Comparison of ENCODE assay signal across 1 cellular context in the genomic region with DNA sequence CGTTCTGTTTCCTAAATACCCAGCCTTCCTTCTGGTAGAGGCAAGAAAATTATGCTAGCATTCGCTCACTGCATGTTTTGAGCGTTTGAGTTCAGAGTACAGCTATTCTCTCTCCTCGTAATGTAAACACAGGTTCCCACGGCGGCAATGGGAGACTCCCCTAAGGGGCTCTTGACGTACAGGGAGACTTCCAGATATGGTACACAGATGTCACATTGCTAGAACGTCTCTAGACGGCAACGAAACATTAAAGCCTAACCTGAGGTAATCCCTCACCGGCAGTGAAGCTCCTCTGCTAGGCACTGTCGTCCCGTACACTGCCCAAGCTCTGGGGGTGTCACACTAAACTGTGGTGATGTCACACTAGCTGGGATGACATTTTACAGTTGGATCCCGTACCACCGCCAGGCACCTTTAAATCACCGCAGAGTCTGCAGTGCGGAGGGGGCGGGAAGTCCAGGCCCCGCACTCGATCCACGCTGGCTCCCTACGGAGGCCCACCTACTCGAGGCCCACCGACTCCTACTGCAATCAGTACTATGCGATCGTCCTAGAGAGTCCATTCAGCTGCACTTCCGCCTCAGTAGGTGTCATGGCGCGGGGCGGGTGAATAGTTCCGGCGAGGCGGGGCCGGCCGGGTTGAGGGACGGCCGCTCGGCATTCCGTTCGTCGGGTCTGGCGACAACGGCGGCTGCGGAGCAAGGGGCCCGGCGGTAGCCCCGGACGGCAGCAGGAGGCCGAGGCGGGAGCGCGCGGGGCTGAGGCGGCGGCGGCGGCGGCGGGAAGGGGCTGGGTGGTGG.
TF ChIP-seq lines count a peak whose summit lies in the region.

TSS of gene HIPK1 (plus strand) at position 375 of the 800 bp plus-strand sequence.

TF ChIP-seq in neural cell, 6 proteins besides CTCF, POLR2A, EP300 and RAD21 (continued from another document):
- TF ChIP-seq REST (IDR thresholded peaks at IDR 0.05; ENCODE audit: borderline replicate concordance) (peak; percentile 50), SMC3 (conservative IDR thresholded peaks at IDR 0.05; ENCODE audit: poor library complexity) (peak; percentile 37), POLR2AphosphoS5 (IDR thresholded peaks at IDR 0.05) (peak; percentile 83), EZH2 (IDR thresholded peaks at IDR 0.05; ENCODE audit: borderline replicate concordance, insufficient read depth, low read length, poor library complexity, severe bottlenecking) (no peak), MXI1 (conservative IDR thresholded peaks at IDR 0.05; ENCODE audit: poor library complexity, severe bottlenecking) (peak; percentile 76)
